Comparison of ENCODE assay signal across 26 cellular contexts in genomic region chr12:16218934-16219718, GRCh38. TPM values are rescaled to one million over a fixed set of nuclear protein-coding genes. Genes with fewer than 3 reads are reported as not detected.
"Had no signal": no experiment of that assay in that cellular context is flagged by ENCODE, and none has a peak within 500 bp of the region (broad histone marks: within the 10 kb centered on the region; RNA-seq: fewer than 3 reads in every experiment).

No MANE protein-coding gene starts in this region.

- DNase-seq: activated CD4-positive, alpha-beta T cell treated with anti-CD3 and anti-CD28 coated beads for 36 hours; activated CD4-positive, alpha-beta T cell treated with anti-CD3 and anti-CD28 coated beads, Interleukin-2, amount 50 U/mL, for 4 hours; activated CD8-positive, alpha-beta memory T cell treated with anti-CD3 and anti-CD28 coated beads for 24 hours; activated CD8-positive, alpha-beta memory T cell treated with anti-CD3 and anti-CD28 coated beads, Interleukin-2, amount 50 U/mL, for 4 hours; activated T-cell treated with anti-CD3 and anti-CD28 coated beads, Interleukin-2, amount 50 U/mL, for 24 hours; esophagus squamous epithelium; head of caudate nucleus; islet precursor cell; left lung; natural killer cell; stimulated activated CD4-positive, alpha-beta T cell treated with anti-CD3 and anti-CD28 coated beads, Interleukin-12 subunit alpha, Interleukin-12 subunit beta, amount 100 ng/mL, for 4 hours; stimulated activated CD4-positive, alpha-beta T cell treated with anti-CD3 and anti-CD28 coated beads, Interleukin-4, amount 100 ng/mL, for 4 hours; stimulated activated naive CD8-positive, alpha-beta T cell treated with anti-CD3 and anti-CD28 coated beads, Interleukin-15, Interleukin-2, amounts not matched to agents 100 U/mL and 50 U/mL, for 24 hours; substantia nigra; T-cell; thyroid gland; upper lobe of right lung had no signal

- H3K27me3 ChIP-seq: breast epithelium, esophagus squamous epithelium, gastroesophageal sphincter, left lung, thyroid gland, upper lobe of right lung had no signal

- H3K4me1 ChIP-seq: breast epithelium, esophagus squamous epithelium, gastroesophageal sphincter, left lung, thyroid gland, upper lobe of right lung had no signal

- H3K9me3 ChIP-seq: breast epithelium, esophagus squamous epithelium, gastroesophageal sphincter, left lung, thyroid gland, upper lobe of right lung had no signal

- H3K4me3 ChIP-seq: breast epithelium, coronary artery, esophagus squamous epithelium, gastroesophageal sphincter, left lung, thyroid gland, upper lobe of right lung had no signal

- ATAC-seq: activated CD4-positive, alpha-beta T cell treated with anti-CD3 and anti-CD28 coated beads for 36 hours; activated naive CD4-positive, alpha-beta T cell treated with anti-CD3 and anti-CD28 coated beads, Interleukin-2, amount 50 U/mL, for 72 hours; activated T-helper 17 cell treated with anti-CD3 and anti-CD28 coated beads, Interleukin-2, amount 50 U/mL, for 72 hours; gastroesophageal sphincter; left lung; natural killer cell; stimulated activated naive CD8-positive, alpha-beta T cell treated with anti-CD3 and anti-CD28 coated beads, Interleukin-15, Interleukin-2, amounts not matched to agents 100 U/mL and 50 U/mL, for 24 hours; T-cell; upper lobe of right lung had no signal

- H3K36me3 ChIP-seq: breast epithelium, esophagus squamous epithelium, gastroesophageal sphincter, left lung, thyroid gland, upper lobe of right lung had no signal

- H3K27ac ChIP-seq: breast epithelium, coronary artery, esophagus squamous epithelium, gastroesophageal sphincter, left lung, thyroid gland, upper lobe of right lung had no signal

RNA-seq across cellular contexts. Expression of gene SLC15A5, which starts 58.4 kb away (rescaled TPM):
- total RNA-seq: activated CD4-positive, alpha-beta T cell treated with anti-CD3 and anti-CD28 coated beads for 36 hours; activated naive CD4-positive, alpha-beta T cell treated with anti-CD3 and anti-CD28 coated beads, Interleukin-2, amount 50 U/mL, for 72 hours; activated T-helper 17 cell treated with anti-CD3 and anti-CD28 coated beads, Interleukin-2, amount 50 U/mL, for 72 hours; astrocyte; breast epithelium; esophagus squamous epithelium; gastroesophageal sphincter; left lung; lung microvascular endothelial cell; natural killer cell; osteoblast; progenitor cell of endocrine pancreas; T-cell; thyroid gland; upper lobe of right lung had no signal
